In the genomic region with DNA sequence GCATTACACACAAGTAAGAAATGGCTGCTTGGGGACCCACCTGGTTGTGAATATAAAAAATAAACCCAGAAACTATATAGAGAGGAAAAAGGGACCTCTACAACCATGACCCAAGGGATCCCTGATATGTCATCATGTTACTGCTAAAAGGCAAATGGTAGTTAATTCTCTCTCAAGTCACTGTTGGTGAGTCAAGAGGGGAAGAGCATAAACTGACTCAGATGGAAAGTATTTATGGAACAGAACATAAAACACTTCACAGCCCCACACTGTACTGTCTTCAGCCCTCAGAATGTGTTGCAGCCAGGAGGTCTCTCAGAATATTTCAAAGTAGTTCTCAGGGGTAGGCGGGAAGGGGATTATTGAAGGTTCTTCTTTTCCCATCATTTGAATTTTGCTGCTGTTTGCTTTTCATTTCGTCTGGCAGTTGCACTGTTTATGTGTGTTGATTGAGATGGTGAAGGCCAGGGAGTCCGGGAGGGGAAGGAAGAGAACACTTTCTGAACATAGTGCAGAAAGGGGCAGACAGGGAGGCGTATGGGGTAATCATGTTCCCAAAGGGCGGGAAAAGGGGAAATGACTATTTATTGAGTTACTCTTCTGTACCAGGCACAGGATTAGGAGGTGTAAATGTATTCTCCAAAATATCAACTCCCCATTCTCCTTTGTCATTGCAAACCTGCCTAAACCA, we compare ENCODE assay signal across 10 cellular contexts.
A peak's percentile ranks its signal among the peaks of the same experiment; 100 is the strongest.
DNase-seq lines count a peak whose midpoint lies in the region; ATAC-seq and FAIRE-seq lines count a peak whose summit lies in the region.
"Had no signal": no experiment of that assay in that cellular context is flagged by ENCODE, and none has a peak within 500 bp of the region (broad histone marks: within the 10 kb centered on the region; RNA-seq: fewer than 3 reads in every experiment).

No MANE protein-coding gene starts in this region.

- H3K4me1 Mint-ChIP-seq in stimulated activated naive CD8-positive, alpha-beta T cell treated with anti-CD3 and anti-CD28 coated beads, Interleukin-15, amount 100 ng/mL, for 72 hours: peaks cover 12% of the 10 kb centered on the region
- H3K4me1 Mint-ChIP-seq: activated CD8-positive, alpha-beta memory T cell treated with anti-CD3 and anti-CD28 coated beads, Interleukin-2, amount 10 ng/mL, durations not matched to agents 7 days and 5 days had no signal

- peak; percentile 69 for ATAC-seq in stimulated activated naive CD8-positive, alpha-beta T cell treated with anti-CD3 and anti-CD28 coated beads, Interleukin-15, amount 100 ng/mL, for 72 hours
- no peak for ATAC-seq in GM21423 (IDR thresholded peaks at IDR 0.05; ENCODE audit: unreplicated experiment)
- ATAC-seq: activated CD8-positive, alpha-beta memory T cell treated with anti-CD3 and anti-CD28 coated beads, Interleukin-2, amount 10 ng/mL, durations not matched to agents 7 days and 5 days had no signal

- H3K27me3 Mint-ChIP-seq in stimulated activated naive CD8-positive, alpha-beta T cell treated with anti-CD3 and anti-CD28 coated beads, Interleukin-15, amount 100 ng/mL, for 72 hours: peaks cover 20% of the 10 kb centered on the region
- H3K27me3 Mint-ChIP-seq: activated CD8-positive, alpha-beta memory T cell treated with anti-CD3 and anti-CD28 coated beads, Interleukin-2, amount 10 ng/mL, durations not matched to agents 7 days and 5 days had no signal

- H3K9me3 Mint-ChIP-seq in stimulated activated naive CD8-positive, alpha-beta T cell treated with anti-CD3 and anti-CD28 coated beads, Interleukin-15, amount 100 ng/mL, for 72 hours: no peaks in the 10 kb centered on the region

- H3K4me3 Mint-ChIP-seq in stimulated activated naive CD8-positive, alpha-beta T cell treated with anti-CD3 and anti-CD28 coated beads, Interleukin-15, amount 100 ng/mL, for 72 hours: no peak overlapping the region
- H3K4me3 Mint-ChIP-seq: activated CD8-positive, alpha-beta memory T cell treated with anti-CD3 and anti-CD28 coated beads, Interleukin-2, amount 10 ng/mL, durations not matched to agents 7 days and 5 days had no signal

- DNase-seq in DMS53 (lab: John Stamatoyannopoulos, UW): peak; percentile 6
- DNase-seq in DMS53 treated with DMSO at 0.1 percent for 48 hours (lab: John Stamatoyannopoulos, UW; ENCODE audit: unreplicated experiment): no peak
- peak; percentile 41 for DNase-seq in RCC 7860 (ENCODE audit: low spot score)
- DNase-seq in fibroblast of the conjunctiva (ENCODE audit: low read depth): peak; percentile 32
- no peak for DNase-seq in stimulated activated naive CD8-positive, alpha-beta T cell treated with anti-CD3 and anti-CD28 coated beads, Interleukin-15, amount 100 ng/mL, for 72 hours
- no peak for DNase-seq in RPMI8226
- no peak for DNase-seq in OCI-M1 (lab: John Stamatoyannopoulos, UW)
- DNase-seq: activated CD8-positive, alpha-beta memory T cell treated with anti-CD3 and anti-CD28 coated beads, Interleukin-2, amount 10 ng/mL, durations not matched to agents 7 days and 5 days; right cardiac atrium had no signal

- H3K27ac Mint-ChIP-seq in stimulated activated naive CD8-positive, alpha-beta T cell treated with anti-CD3 and anti-CD28 coated beads, Interleukin-15, amount 100 ng/mL, for 72 hours: no peak overlapping the region
- H3K27ac Mint-ChIP-seq: activated CD8-positive, alpha-beta memory T cell treated with anti-CD3 and anti-CD28 coated beads, Interleukin-2, amount 10 ng/mL, durations not matched to agents 7 days and 5 days had no signal

- FAIRE-seq in RCC 7860 (lab: Jason Lieb, UNC): no peak

Comparison
In these comparisons a context has a peak if more than half of its experiments do, and no peak if none do; other contexts are left out.
1. DNase-seq: peak in DMS53 (single experiment), RCC 7860 (single experiment) and fibroblast of the conjunctiva (single experiment); none in DMS53 treated with DMSO at 0.1 percent for 48 hours (single experiment), stimulated activated naive CD8-positive, alpha-beta T cell treated with anti-CD3 and anti-CD28 coated beads, Interleukin-15, amount 100 ng/mL, for 72 hours (0 of 2), RPMI8226 (single experiment) and OCI-M1 (single experiment).